Comparison of ENCODE assay signal across 8 cellular contexts in the genomic region with DNA sequence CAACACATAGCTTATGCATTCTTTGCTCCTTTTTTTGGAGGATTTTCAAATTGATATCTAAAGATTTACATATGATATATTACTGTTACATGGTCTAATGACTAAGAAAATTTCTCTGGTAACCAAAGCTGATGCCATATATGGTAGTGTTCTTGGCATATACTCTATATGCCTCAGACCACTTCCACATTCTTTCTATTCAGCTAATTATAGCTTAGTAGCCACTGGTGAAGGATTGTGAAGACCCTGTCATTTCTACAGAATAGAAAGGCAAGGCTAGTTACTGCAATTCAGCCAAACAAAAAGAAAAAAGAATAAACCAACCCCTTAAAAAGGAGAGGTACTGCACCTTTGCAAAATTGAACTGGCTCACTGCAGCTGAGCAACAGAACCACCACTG. TPM values are rescaled to one million over a fixed set of nuclear protein-coding genes. Genes with fewer than 3 reads are reported as not detected.
DNase-seq lines count a peak whose midpoint lies in the region; ATAC-seq and TF ChIP-seq lines count a peak whose summit lies in the region.

No MANE protein-coding gene starts in this region.

- H3K9me3 ChIP-seq in right atrium auricular region: no peaks in the 10 kb centered on the region
- H3K9me3 ChIP-seq in T-helper 17 cell (ENCODE audit: control insufficient read depth, low read length, poor library complexity, severe bottlenecking): no peaks in the 10 kb centered on the region
- no peaks in the 10 kb centered on the region for H3K9me3 ChIP-seq in right cardiac atrium (ENCODE audit: control insufficient read depth, low read length)
- no peaks in the 10 kb centered on the region for H3K9me3 ChIP-seq in upper lobe of left lung

- H3K4me1 ChIP-seq in right atrium auricular region (peaks cover 0 to 62% of the 10 kb centered on the region in 2 donors), right cardiac atrium (ENCODE audit: control insufficient read depth, insufficient read depth, low read length) (peaks cover 2% of the 10 kb centered on the region), upper lobe of left lung (peaks cover 51 to 63% (median 57%) of the 10 kb centered on the region in 4 donors)

- H3K36me3 ChIP-seq in right atrium auricular region: no peaks in the 10 kb centered on the region
- no peaks in the 10 kb centered on the region for H3K36me3 ChIP-seq in upper lobe of left lung

- no peak for TF ChIP-seq POLR2A in upper lobe of left lung (IDR thresholded peaks at IDR 0.05)

- no peak for ATAC-seq in left cardiac atrium
- ATAC-seq in T-helper 17 cell: no peak
- no peak for ATAC-seq in right cardiac atrium
- no peak for ATAC-seq in upper lobe of left lung (ENCODE audit: low FRiP score in 2 of 2)
- ATAC-seq in HG02763 (IDR thresholded peaks at IDR 0.05; ENCODE audit: unreplicated experiment): no peak

- DNase-seq in right atrium auricular region (ENCODE audit: low spot score): no peak
- DNase-seq in left cardiac atrium: no peak
- DNase-seq in T-helper 17 cell: no peak
- no peak for DNase-seq in right cardiac atrium
- no peak for DNase-seq in upper lobe of left lung
- no peak for DNase-seq in SK-N-DZ (ENCODE audit: low spot score)
- DNase-seq in midbrain (lab: John Stamatoyannopoulos, UW): no peak

- no peak for TF ChIP-seq EP300 in upper lobe of left lung (IDR thresholded peaks at IDR 0.05)

- no peak overlapping the region for H3K4me3 Mint-ChIP-seq in T-helper 17 cell

- no peak for TF ChIP-seq CTCF in right atrium auricular region (IDR thresholded peaks at IDR 0.05)
- TF ChIP-seq CTCF in upper lobe of left lung (IDR thresholded peaks at IDR 0.05): no peak

- no peaks in the 10 kb centered on the region for H3K27me3 Mint-ChIP-seq in T-helper 17 cell

- H3K27ac ChIP-seq in right atrium auricular region (peak overlapping the region in 1 of 2 donors; percentile 20), right cardiac atrium (ENCODE audit: low read length) (no peak overlapping the region), upper lobe of left lung (peak overlapping the region in 2 of 4 donors; percentile 2 to 27)

- peaks cover 23% of the 10 kb centered on the region for H3K4me1 Mint-ChIP-seq in T-helper 17 cell

- H3K27ac Mint-ChIP-seq in T-helper 17 cell: peak overlapping the region; percentile 86

- no peaks in the 10 kb centered on the region for H3K27me3 ChIP-seq in right atrium auricular region
- H3K27me3 ChIP-seq in right cardiac atrium (ENCODE audit: control insufficient read depth, insufficient read depth): no peaks in the 10 kb centered on the region
- no peaks in the 10 kb centered on the region for H3K27me3 ChIP-seq in upper lobe of left lung

- peak overlapping the region; percentile 5 to 27 for H3K4me3 ChIP-seq in right atrium auricular region
- peak overlapping the region; percentile 49 for H3K4me3 ChIP-seq in right cardiac atrium (ENCODE audit: low read length)
- H3K4me3 ChIP-seq in upper lobe of left lung: peak overlapping the region in 3 of 4 donors; percentile 0 to 57 (median 19)

- intact Hi-C loops in left cardiac atrium (cut with DNase I) (no loop called here), right cardiac atrium (cut with DNase I) (no loop called here)

- peaks cover 4% of the 10 kb centered on the region for H3K36me3 Mint-ChIP-seq in T-helper 17 cell (ENCODE audit: low read depth)

RNA-seq across cellular contexts. Expression of a gene that starts 3.7 kb away (rescaled TPM):
- total RNA-seq in right atrium auricular region (10 to 100 TPM in 1 of 2 donors, 1 to 10 TPM in 1; 10.0 to 12.9 TPM), left cardiac atrium (10 to 100 TPM; 13.8 to 19.3 TPM), T-helper 17 cell (10 to 100 TPM; 21.4 to 27.6 TPM), right cardiac atrium (10 to 100 TPM; 13.5 to 22.4 (median 14.8) TPM), upper lobe of left lung (10 to 100 TPM; 15.0 to 38.2 (median 21.7) TPM)
- 6.9 TPM for polyA plus RNA-seq in right cardiac atrium
- polyA plus RNA-seq in SK-N-DZ (2014; cell fraction: cytosol; rRNA removed): 14.0 and 15.5 TPM in 2 replicates
- 9.3 and 13.7 TPM in 2 replicates for polyA plus RNA-seq in SK-N-DZ (2014; cell fraction: nucleus; rRNA removed)

RNA-seq across cellular contexts. Expression of a gene that starts 33.7 kb away (rescaled TPM):
- total RNA-seq in right atrium auricular region (100 to 1,000 TPM; 171 to 175 TPM), left cardiac atrium (100 to 1,000 TPM; 191 to 205 TPM), T-helper 17 cell (100 to 1,000 TPM; 173 to 185 TPM), right cardiac atrium (100 to 1,000 TPM; 195 to 233 (median 224) TPM), upper lobe of left lung (100 to 1,000 TPM in 4 of 6 donors, 10 to 100 TPM in 2; 46.1 to 151 (median 133) TPM)
- 163 TPM for polyA plus RNA-seq in right cardiac atrium
- 368 and 471 TPM in 2 replicates for polyA plus RNA-seq in SK-N-DZ (2014; cell fraction: cytosol; rRNA removed)
- polyA plus RNA-seq in SK-N-DZ (2014; cell fraction: nucleus; rRNA removed): 232 and 248 TPM in 2 replicates
